ENCODE assay signal across 1 cellular context in the genomic region with DNA sequence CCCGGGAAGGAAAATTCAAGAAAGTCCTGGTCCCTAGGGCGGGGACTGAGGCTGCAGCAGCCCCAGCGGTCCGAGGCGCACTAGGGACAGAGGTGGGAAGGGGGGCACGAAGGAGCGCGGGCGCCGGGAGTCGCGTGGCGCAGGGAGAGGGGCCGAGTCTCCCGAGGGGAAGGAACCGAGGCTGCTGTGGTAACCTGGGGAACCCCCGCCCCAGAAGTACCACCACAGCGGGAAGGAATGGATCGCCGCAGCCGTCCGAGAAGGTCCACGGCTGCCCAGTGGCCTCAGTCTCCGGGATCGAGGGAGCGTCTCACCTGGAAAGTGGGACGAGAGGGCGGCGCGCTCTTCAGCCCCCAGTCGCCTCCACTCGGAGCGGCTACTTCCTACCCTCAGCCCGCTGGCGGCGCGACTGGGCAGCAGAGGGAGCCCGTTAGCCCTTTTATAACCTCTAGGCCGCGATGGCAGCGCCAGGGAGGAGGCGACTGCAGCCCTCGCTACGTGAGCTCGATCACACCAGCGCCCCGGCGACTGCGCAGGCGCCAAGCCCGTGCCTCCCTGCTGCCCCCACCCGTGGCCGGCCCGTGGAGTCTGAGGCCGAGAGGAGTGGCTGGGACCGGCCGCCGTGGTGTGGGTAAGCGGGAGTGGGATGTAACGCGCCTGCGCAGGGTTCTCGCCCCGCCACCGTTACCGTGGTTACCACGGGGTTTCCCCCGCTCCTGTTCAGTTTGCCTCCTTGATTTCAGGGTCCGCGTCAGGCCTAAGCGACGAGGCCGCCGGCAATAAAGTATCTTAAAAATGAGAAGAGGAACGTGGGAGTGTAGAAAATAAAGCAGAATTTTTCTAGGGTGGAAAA.
TF ChIP-seq lines count a peak whose summit lies in the region.

A gene (minus strand): TSS at position 415 of the 853 bp plus-strand sequence. CDS start 21,983 bp downstream, outside the sequence.

TF ChIP-seq in WTC11, 78 proteins besides CTCF, POLR2A, EP300 and RAD21 (continued from another document and continues in another):
- TF ChIP-seq, protein P1, sequence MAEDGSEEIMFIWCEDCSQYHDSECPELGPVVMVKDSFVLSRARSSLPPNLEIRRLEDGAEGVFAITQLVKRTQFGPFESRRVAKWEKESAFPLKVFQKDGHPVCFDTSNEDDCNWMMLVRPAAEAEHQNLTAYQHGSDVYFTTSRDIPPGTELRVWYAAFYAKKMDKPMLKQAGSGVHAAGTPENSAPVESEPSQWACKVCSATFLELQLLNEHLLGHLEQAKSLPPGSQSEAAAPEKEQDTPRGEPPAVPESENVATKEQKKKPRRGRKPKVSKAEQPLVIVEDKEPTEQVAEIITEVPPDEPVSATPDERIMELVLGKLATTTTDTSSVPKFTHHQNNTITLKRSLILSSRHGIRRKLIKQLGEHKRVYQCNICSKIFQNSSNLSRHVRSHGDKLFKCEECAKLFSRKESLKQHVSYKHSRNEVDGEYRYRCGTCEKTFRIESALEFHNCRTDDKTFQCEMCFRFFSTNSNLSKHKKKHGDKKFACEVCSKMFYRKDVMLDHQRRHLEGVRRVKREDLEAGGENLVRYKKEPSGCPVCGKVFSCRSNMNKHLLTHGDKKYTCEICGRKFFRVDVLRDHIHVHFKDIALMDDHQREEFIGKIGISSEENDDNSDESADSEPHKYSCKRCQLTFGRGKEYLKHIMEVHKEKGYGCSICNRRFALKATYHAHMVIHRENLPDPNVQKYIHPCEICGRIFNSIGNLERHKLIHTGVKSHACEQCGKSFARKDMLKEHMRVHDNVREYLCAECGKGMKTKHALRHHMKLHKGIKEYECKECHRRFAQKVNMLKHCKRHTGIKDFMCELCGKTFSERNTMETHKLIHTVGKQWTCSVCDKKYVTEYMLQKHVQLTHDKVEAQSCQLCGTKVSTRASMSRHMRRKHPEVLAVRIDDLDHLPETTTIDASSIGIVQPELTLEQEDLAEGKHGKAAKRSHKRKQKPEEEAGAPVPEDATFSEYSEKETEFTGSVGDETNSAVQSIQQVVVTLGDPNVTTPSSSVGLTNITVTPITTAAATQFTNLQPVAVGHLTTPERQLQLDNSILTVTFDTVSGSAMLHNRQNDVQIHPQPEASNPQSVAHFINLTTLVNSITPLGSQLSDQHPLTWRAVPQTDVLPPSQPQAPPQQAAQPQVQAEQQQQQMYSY (CRISPR knock-in tag; IDR thresholded peaks at IDR 0.05), result no peak
- TF ChIP-seq FOXP1 (CRISPR knock-in tag; IDR thresholded peaks at IDR 0.05; ENCODE audit: borderline replicate concordance), result peak; percentile 72; the same call in 1 of the 2 replicates
- no peak for TF ChIP-seq JAZF1 (CRISPR knock-in tag; IDR thresholded peaks at IDR 0.05)
- no peak for TF ChIP-seq ZNF263 (CRISPR knock-in tag; IDR thresholded peaks at IDR 0.05; ENCODE audit: low read depth)
- TF ChIP-seq ATF1 (CRISPR knock-in tag; IDR thresholded peaks at IDR 0.05), result no peak
- TF ChIP-seq, protein P2, sequence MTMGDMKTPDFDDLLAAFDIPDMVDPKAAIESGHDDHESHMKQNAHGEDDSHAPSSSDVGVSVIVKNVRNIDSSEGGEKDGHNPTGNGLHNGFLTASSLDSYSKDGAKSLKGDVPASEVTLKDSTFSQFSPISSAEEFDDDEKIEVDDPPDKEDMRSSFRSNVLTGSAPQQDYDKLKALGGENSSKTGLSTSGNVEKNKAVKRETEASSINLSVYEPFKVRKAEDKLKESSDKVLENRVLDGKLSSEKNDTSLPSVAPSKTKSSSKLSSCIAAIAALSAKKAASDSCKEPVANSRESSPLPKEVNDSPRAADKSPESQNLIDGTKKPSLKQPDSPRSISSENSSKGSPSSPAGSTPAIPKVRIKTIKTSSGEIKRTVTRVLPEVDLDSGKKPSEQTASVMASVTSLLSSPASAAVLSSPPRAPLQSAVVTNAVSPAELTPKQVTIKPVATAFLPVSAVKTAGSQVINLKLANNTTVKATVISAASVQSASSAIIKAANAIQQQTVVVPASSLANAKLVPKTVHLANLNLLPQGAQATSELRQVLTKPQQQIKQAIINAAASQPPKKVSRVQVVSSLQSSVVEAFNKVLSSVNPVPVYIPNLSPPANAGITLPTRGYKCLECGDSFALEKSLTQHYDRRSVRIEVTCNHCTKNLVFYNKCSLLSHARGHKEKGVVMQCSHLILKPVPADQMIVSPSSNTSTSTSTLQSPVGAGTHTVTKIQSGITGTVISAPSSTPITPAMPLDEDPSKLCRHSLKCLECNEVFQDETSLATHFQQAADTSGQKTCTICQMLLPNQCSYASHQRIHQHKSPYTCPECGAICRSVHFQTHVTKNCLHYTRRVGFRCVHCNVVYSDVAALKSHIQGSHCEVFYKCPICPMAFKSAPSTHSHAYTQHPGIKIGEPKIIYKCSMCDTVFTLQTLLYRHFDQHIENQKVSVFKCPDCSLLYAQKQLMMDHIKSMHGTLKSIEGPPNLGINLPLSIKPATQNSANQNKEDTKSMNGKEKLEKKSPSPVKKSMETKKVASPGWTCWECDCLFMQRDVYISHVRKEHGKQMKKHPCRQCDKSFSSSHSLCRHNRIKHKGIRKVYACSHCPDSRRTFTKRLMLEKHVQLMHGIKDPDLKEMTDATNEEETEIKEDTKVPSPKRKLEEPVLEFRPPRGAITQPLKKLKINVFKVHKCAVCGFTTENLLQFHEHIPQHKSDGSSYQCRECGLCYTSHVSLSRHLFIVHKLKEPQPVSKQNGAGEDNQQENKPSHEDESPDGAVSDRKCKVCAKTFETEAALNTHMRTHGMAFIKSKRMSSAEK (CRISPR knock-in tag; IDR thresholded peaks at IDR 0.05; ENCODE audit: borderline replicate concordance), result no peak
- TF ChIP-seq, protein P3, sequence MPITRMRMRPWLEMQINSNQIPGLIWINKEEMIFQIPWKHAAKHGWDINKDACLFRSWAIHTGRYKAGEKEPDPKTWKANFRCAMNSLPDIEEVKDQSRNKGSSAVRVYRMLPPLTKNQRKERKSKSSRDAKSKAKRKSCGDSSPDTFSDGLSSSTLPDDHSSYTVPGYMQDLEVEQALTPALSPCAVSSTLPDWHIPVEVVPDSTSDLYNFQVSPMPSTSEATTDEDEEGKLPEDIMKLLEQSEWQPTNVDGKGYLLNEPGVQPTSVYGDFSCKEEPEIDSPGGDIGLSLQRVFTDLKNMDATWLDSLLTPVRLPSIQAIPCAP (CRISPR knock-in tag; IDR thresholded peaks at IDR 0.05), result 0 out of 2 replicates have a peak, but pooled peaks have one; percentile 63
- TF ChIP-seq CREM (CRISPR knock-in tag; IDR thresholded peaks at IDR 0.05), result no peak
- TF ChIP-seq SMAD3 (CRISPR knock-in tag; IDR thresholded peaks at IDR 0.05; ENCODE audit: borderline replicate concordance), result peak; percentile 72; the same call in 1 of the 2 replicates
- peak; percentile 49; the same call in 1 of the 2 replicates for TF ChIP-seq SP1 (CRISPR knock-in tag; conservative IDR thresholded peaks at IDR 0.05)
- no peak for TF ChIP-seq NR3C1 (CRISPR knock-in tag; conservative IDR thresholded peaks at IDR 0.05; ENCODE audit: low read depth)
- no peak; the same call in 1 of the 2 replicates for TF ChIP-seq NFE2L1 (CRISPR knock-in tag; IDR thresholded peaks at IDR 0.05)
- TF ChIP-seq ZNF219 (CRISPR knock-in tag; IDR thresholded peaks at IDR 0.05; ENCODE audit: borderline replicate concordance), result no peak
- TF ChIP-seq NFYB (CRISPR knock-in tag; conservative IDR thresholded peaks at IDR 0.05; ENCODE audit: low read depth), result no peak
- peak; percentile 87; the same call in 1 of the 2 replicates for TF ChIP-seq ZNF232 (CRISPR knock-in tag; IDR thresholded peaks at IDR 0.05)
- TF ChIP-seq IRF2 (CRISPR knock-in tag; IDR thresholded peaks at IDR 0.05; ENCODE audit: borderline replicate concordance, low read depth), result no peak
- TF ChIP-seq, protein P4, sequence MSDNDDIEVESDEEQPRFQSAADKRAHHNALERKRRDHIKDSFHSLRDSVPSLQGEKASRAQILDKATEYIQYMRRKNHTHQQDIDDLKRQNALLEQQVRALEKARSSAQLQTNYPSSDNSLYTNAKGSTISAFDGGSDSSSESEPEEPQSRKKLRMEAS (CRISPR knock-in tag; IDR thresholded peaks at IDR 0.05), result peak; percentile 61
- no peak for TF ChIP-seq NFATC4 (CRISPR knock-in tag; IDR thresholded peaks at IDR 0.05)
- TF ChIP-seq ZNF396 (CRISPR knock-in tag; IDR thresholded peaks at IDR 0.05; ENCODE audit: borderline replicate concordance), result no peak
- TF ChIP-seq, protein P5, sequence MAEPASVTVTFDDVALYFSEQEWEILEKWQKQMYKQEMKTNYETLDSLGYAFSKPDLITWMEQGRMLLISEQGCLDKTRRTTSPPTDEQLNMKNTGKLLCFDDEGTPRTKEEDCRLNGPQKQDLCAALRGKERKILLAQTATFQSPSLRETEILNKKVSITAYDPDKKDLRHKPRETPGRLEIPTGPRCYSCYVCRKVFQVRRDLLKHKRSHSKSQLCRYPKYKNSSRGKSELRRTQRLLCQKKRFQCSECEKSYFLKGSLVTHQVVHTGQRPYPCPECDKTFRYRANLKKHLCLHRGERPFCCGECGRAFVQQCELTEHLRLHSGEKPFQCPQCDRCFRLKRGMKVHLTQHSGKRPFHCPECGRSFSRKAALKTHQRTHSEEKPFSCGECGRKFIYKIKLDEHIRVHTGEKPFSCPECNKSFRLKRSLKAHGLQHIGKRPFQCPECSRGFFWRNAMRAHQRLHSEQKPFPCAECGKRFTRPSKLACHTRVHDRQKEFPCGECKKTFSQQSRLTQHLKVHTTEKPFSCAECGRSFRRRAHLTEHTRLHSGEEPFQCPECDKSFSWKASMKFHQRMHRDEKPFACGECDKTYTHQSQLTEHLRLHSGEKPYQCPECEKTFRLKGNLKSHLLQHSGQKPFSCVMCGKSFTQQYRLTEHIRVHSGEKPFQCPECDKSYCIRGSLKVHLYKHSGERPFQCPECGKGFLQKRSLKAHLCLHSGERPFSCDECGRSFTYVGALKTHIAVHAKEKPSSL (CRISPR knock-in tag; conservative IDR thresholded peaks at IDR 0.05), result no peak
- TF ChIP-seq, protein P6, sequence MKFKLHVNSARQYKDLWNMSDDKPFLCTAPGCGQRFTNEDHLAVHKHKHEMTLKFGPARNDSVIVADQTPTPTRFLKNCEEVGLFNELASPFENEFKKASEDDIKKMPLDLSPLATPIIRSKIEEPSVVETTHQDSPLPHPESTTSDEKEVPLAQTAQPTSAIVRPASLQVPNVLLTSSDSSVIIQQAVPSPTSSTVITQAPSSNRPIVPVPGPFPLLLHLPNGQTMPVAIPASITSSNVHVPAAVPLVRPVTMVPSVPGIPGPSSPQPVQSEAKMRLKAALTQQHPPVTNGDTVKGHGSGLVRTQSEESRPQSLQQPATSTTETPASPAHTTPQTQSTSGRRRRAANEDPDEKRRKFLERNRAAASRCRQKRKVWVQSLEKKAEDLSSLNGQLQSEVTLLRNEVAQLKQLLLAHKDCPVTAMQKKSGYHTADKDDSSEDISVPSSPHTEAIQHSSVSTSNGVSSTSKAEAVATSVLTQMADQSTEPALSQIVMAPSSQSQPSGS (CRISPR knock-in tag; IDR thresholded peaks at IDR 0.05; ENCODE audit: borderline replicate concordance, low read depth), result no peak
- peak; percentile 38; the same call in 1 of the 2 replicates for TF ChIP-seq CREB1 (CRISPR knock-in tag; IDR thresholded peaks at IDR 0.05)
- TF ChIP-seq GTF2I (CRISPR knock-in tag; conservative IDR thresholded peaks at IDR 0.05), result no peak
- TF ChIP-seq KAT7 (CRISPR knock-in tag; IDR thresholded peaks at IDR 0.05; ENCODE audit: borderline replicate concordance), result no peak; the same call in 1 of the 2 replicates
- TF ChIP-seq, protein P7, sequence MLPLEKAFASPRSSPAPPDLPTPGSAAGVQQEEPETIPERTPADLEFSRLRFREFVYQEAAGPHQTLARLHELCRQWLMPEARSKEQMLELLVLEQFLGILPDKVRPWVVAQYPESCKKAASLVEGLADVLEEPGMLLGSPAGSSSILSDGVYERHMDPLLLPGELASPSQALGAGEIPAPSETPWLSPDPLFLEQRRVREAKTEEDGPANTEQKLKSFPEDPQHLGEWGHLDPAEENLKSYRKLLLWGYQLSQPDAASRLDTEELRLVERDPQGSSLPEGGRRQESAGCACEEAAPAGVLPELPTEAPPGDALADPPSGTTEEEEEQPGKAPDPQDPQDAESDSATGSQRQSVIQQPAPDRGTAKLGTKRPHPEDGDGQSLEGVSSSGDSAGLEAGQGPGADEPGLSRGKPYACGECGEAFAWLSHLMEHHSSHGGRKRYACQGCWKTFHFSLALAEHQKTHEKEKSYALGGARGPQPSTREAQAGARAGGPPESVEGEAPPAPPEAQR (CRISPR knock-in tag; IDR thresholded peaks at IDR 0.05), result no peak
- TF ChIP-seq TCF7 (CRISPR knock-in tag; IDR thresholded peaks at IDR 0.05; ENCODE audit: low read depth), result no peak
- TF ChIP-seq, protein P8, sequence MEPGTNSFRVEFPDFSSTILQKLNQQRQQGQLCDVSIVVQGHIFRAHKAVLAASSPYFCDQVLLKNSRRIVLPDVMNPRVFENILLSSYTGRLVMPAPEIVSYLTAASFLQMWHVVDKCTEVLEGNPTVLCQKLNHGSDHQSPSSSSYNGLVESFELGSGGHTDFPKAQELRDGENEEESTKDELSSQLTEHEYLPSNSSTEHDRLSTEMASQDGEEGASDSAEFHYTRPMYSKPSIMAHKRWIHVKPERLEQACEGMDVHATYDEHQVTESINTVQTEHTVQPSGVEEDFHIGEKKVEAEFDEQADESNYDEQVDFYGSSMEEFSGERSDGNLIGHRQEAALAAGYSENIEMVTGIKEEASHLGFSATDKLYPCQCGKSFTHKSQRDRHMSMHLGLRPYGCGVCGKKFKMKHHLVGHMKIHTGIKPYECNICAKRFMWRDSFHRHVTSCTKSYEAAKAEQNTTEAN (CRISPR knock-in tag; IDR thresholded peaks at IDR 0.05), result 0 out of 2 replicates have a peak, but pooled peaks have one; percentile 22
- TF ChIP-seq TP53 (CRISPR knock-in tag; IDR thresholded peaks at IDR 0.05), result no peak
- peak; percentile 65; the same call in 1 of the 2 replicates for TF ChIP-seq FOXK1 (CRISPR knock-in tag; IDR thresholded peaks at IDR 0.05)
- no peak for TF ChIP-seq NR2C2 (CRISPR knock-in tag; IDR thresholded peaks at IDR 0.05)
- TF ChIP-seq, protein P9, sequence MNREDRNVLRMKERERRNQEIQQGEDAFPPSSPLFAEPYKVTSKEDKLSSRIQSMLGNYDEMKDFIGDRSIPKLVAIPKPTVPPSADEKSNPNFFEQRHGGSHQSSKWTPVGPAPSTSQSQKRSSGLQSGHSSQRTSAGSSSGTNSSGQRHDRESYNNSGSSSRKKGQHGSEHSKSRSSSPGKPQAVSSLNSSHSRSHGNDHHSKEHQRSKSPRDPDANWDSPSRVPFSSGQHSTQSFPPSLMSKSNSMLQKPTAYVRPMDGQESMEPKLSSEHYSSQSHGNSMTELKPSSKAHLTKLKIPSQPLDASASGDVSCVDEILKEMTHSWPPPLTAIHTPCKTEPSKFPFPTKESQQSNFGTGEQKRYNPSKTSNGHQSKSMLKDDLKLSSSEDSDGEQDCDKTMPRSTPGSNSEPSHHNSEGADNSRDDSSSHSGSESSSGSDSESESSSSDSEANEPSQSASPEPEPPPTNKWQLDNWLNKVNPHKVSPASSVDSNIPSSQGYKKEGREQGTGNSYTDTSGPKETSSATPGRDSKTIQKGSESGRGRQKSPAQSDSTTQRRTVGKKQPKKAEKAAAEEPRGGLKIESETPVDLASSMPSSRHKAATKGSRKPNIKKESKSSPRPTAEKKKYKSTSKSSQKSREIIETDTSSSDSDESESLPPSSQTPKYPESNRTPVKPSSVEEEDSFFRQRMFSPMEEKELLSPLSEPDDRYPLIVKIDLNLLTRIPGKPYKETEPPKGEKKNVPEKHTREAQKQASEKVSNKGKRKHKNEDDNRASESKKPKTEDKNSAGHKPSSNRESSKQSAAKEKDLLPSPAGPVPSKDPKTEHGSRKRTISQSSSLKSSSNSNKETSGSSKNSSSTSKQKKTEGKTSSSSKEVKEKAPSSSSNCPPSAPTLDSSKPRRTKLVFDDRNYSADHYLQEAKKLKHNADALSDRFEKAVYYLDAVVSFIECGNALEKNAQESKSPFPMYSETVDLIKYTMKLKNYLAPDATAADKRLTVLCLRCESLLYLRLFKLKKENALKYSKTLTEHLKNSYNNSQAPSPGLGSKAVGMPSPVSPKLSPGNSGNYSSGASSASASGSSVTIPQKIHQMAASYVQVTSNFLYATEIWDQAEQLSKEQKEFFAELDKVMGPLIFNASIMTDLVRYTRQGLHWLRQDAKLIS (CRISPR knock-in tag; IDR thresholded peaks at IDR 0.05; ENCODE audit: borderline replicate concordance), result peak; percentile 88; the same call in 1 of the 2 replicates
- TF ChIP-seq ESRRA (CRISPR knock-in tag; IDR thresholded peaks at IDR 0.05; ENCODE audit: borderline replicate concordance), result no peak; the same call in 1 of the 2 replicates
